In genomic region chr3:155646128-155646527, GRCh38 we compare ENCODE assay signal across 23 cellular contexts.
DNase-seq lines count a peak whose midpoint lies in the region; ATAC-seq, FAIRE-seq and TF ChIP-seq lines count a peak whose summit lies in the region.
"Had no signal": no experiment of that assay in that cellular context is flagged by ENCODE, and none has a peak within 500 bp of the region (broad histone marks: within the 10 kb centered on the region; RNA-seq: fewer than 3 reads in every experiment).

No MANE protein-coding gene starts in this region.

- BruUV-seq in GM12878 (replicated peaks; lab: Mats Ljungman, UMichigan) = no TSS peak

- TF ChIP-seq RAD21 in GM12878 (IDR thresholded peaks at IDR 0.05; ENCODE audit: insufficient read depth, low read depth, low read length) = no peak

- intact Hi-C loops in GM12878 (cut with micrococcal nuclease; ENCODE audit: unreplicated experiment) (no loop called here), testis (cut with DNase I; ENCODE audit: low total_unique reads) (no loop called here)

- DNase-seq in KBM-7 (peak; percentile 64), GM12878 (ENCODE audit: low read depth, low spot score) (no peak), testis (no peak), GOT3 (lab: John Stamatoyannopoulos, UW) (no peak), islet precursor cell (no peak)
- DNase-seq: ACHN; CD4-positive, alpha-beta T cell; COR-L47; DMS79; H9; KG1; NCI-H1092 treated with DMSO at 0.1 percent for 48 hours; NCI-H146; NCI-H2029; NCI-H345; NCI-H524; NCI-H82; OCI-M1 had no signal

- no peak overlapping the region for H3K9ac ChIP-seq in GM12878 (ENCODE audit: control insufficient read depth, insufficient read depth, low read length)
- peak overlapping the region; percentile 27 for H3K9ac ChIP-seq in mucosa of stomach (ENCODE audit: low read length)
- H3K9ac ChIP-seq: BLaER1 had no signal

- TF ChIP-seq CTCF in GM12878 (IDR thresholded peaks at IDR 0.05 in 2 of 3, conservative IDR thresholded peaks at IDR 0.05 in 1 of 3; ENCODE audit: control insufficient read depth in 2 of 3, extremely low read depth in 1 of 3, insufficient read depth in 1 of 3, low read depth in 3 of 3, low read length in 3 of 3) (no peak), testis (IDR thresholded peaks at IDR 0.05) (no peak)

- RAD21 ChIA-PET in GM12878 (lab: Charles Lee; ENCODE audit: unreplicated experiment) = no interaction called here

- no peaks in the 10 kb centered on the region for H3K9me3 ChIP-seq in GM12878 (replicated peaks; ENCODE audit: control insufficient read depth, insufficient read depth, low read length)
- H3K9me3 ChIP-seq in mucosa of stomach (ENCODE audit: control insufficient read depth, low read length) = no peaks in the 10 kb centered on the region
- H3K9me3 ChIP-seq in testis = no peaks in the 10 kb centered on the region
- H3K9me3 ChIP-seq: BLaER1, SJSA1 had no signal

- no peak overlapping the region for H3K4me2 ChIP-seq in GM12878 (ENCODE audit: control insufficient read depth, insufficient read depth)
- H3K4me2 ChIP-seq: BLaER1 had no signal

- SMC1A ChIA-PET in GM12878 (lab: Charles Lee; ENCODE audit: uncharacterized antibody, unreplicated experiment) = no interaction called here

- POLR2A ChIA-PET in GM12878 (lab: Charles Lee) = no interaction called here

- no peak overlapping the region for H2AFZ ChIP-seq in GM12878 (ENCODE audit: control insufficient read depth, low read depth, low read length)

- FAIRE-seq in GM12878 (lab: Jason Lieb, UNC) = no peak
- FAIRE-seq: RCC 7860 had no signal

- H3K27me3 ChIP-seq in GM12878 (replicated peaks in 1 of 2; ENCODE audit: control insufficient read depth in 2 of 2, insufficient read depth in 2 of 2, low read length in 1 of 2) = no peaks in the 10 kb centered on the region
- no peaks in the 10 kb centered on the region for H3K27me3 ChIP-seq in mucosa of stomach (ENCODE audit: control insufficient read depth, insufficient read depth, low read length)
- no peaks in the 10 kb centered on the region for H3K27me3 ChIP-seq in testis
- H3K27me3 ChIP-seq: BLaER1, SJSA1 had no signal

- peak; percentile 57 for ATAC-seq in GM12878
- no peak for ATAC-seq in HG03175 (IDR thresholded peaks at IDR 0.05; ENCODE audit: unreplicated experiment)

- no peaks in the 10 kb centered on the region for H3K79me2 ChIP-seq in GM12878 (ENCODE audit: control insufficient read depth, insufficient read depth, low read length)

- TF ChIP-seq POLR2A in GM12878 (IDR thresholded peaks at IDR 0.05; ENCODE audit: low read depth, low read length) (no peak), testis (IDR thresholded peaks at IDR 0.05) (no peak)

- in situ Hi-C loops in KBM-7 (cut with MboI; ENCODE audit: low pct_unique_long_range_greater_than_20kb, low sequenced_read_pairs) (no loop called here), GM12878 (cut with MboI) (no loop called here)

- H3K27ac ChIP-seq in GM12878 (ENCODE audit: control insufficient read depth, insufficient read depth) = no peak overlapping the region
- H3K27ac ChIP-seq in testis = peak overlapping the region; percentile 49 to 69
- H3K27ac ChIP-seq: BLaER1, SJSA1 had no signal

- H3K36me3 ChIP-seq in GM12878 (ENCODE audit: control insufficient read depth in 2 of 2, insufficient read depth in 2 of 2, low read length in 1 of 2) (no peaks in the 10 kb centered on the region), mucosa of stomach (ENCODE audit: control insufficient read depth, insufficient read depth, low read length) (no peaks in the 10 kb centered on the region), testis (ENCODE audit: low read depth, missing control alignments) (no peaks in the 10 kb centered on the region)
- H3K36me3 ChIP-seq: BLaER1, SJSA1 had no signal

- WGBS in GM12878 (ENCODE audit: insufficient coverage, insufficient replicate concordance, low lambda C conversion rate, missing lambda C conversion rate) = 32% methylated on average over 5 of the region's 5 CpGs
- 66 to 83% methylated on average over 5 of the region's 5 CpGs for WGBS in testis, 2 donors

- H4K20me1 ChIP-seq in GM12878 (ENCODE audit: control insufficient read depth, insufficient read depth) = no peaks in the 10 kb centered on the region
- H4K20me1 ChIP-seq: BLaER1 had no signal

- CTCF ChIA-PET in GM12878 (lab: Yijun Ruan, JAX) = interaction anchor here (1.3 kb wide), 1 partner anchor 264 kb away, joined by 3 read pairs; no protein-coding TSS in a partner anchor

- no peaks in the 10 kb centered on the region for H3K4me1 ChIP-seq in GM12878 (ENCODE audit: control insufficient read depth, insufficient read depth, low read length)
- H3K4me1 ChIP-seq in mucosa of stomach (ENCODE audit: control insufficient read depth, insufficient read depth, low read length) = peaks cover 43% of the 10 kb centered on the region
- peaks cover 15% of the 10 kb centered on the region for H3K4me1 ChIP-seq in testis
- H3K4me1 ChIP-seq: BLaER1 had no signal

- no peak overlapping the region for H3K4me3 ChIP-seq in GM12878
- H3K4me3 ChIP-seq in mucosa of stomach (ENCODE audit: low read length) = peak overlapping the region; percentile 0
- no peak overlapping the region for H3K4me3 ChIP-seq in testis
- H3K4me3 ChIP-seq: BLaER1, SJSA1 had no signal

- no peak for TF ChIP-seq EP300 in GM12878 (IDR thresholded peaks at IDR 0.05; ENCODE audit: borderline replicate concordance in 1 of 2, control insufficient read depth in 1 of 2, low read depth in 2 of 2, low read length in 2 of 2)

TF ChIP-seq in GM12878, 131 proteins besides CTCF, POLR2A, EP300 and RAD21:
- TF ChIP-seq ATF7 (IDR thresholded peaks at IDR 0.05; ENCODE audit: low read depth) (0 out of 2 replicates have a peak, but pooled peaks have one; percentile 35), MYB (IDR thresholded peaks at IDR 0.05; ENCODE audit: borderline replicate concordance, low read depth, low read length) (no peak), CHD1 (IDR thresholded peaks at IDR 0.05; ENCODE audit: low read depth, low read length) (no peak), YY1 (IDR thresholded peaks at IDR 0.05; ENCODE audit: low read depth, low read length) (no peak), POLR2AphosphoS5 (IDR thresholded peaks at IDR 0.05; ENCODE audit: low read length) (no peak)
TF ChIP-seq in GM12878: peak in this region for 1.
